In genomic region chr10:86313621-86314041, GRCh38 we compare ENCODE assay signal across 32 cellular contexts. TPM values are rescaled to one million over a fixed set of nuclear protein-coding genes. Genes with fewer than 3 reads are reported as not detected.
DNase-seq lines count a peak whose midpoint lies in the region; ATAC-seq and TF ChIP-seq lines count a peak whose summit lies in the region.
"Had no signal": no experiment of that assay in that cellular context is flagged by ENCODE, and none has a peak within 500 bp of the region (broad histone marks: within the 10 kb centered on the region; RNA-seq: fewer than 3 reads in every experiment).

No MANE protein-coding gene starts in this region.

- H3K4me3 Mint-ChIP-seq in nephron progenitor cell = no peak overlapping the region
- H3K4me3 Mint-ChIP-seq: activated naive CD4-positive, alpha-beta T cell treated with anti-CD3 and anti-CD28 coated beads, Interleukin-2, amount 10 ng/mL, durations not matched to agents 7 days and 5 days; activated T-helper 1 cell treated with anti-CD3 and anti-CD28 coated beads, Interleukin-12 subunit alpha, Interleukin-12 subunit beta, Interleukin-2, Interleukin-4 antibody, amounts not matched to agents 30 ng/mL and 10 ng/mL and 1 ng/mL, durations not matched to agents 14 hours and 24 hours and 36 hours; effector memory CD8-positive, alpha-beta T cell; neural crest cell had no signal

- H3K9me3 Mint-ChIP-seq in nephron progenitor cell = no peaks in the 10 kb centered on the region
- H3K9me3 Mint-ChIP-seq: activated naive CD4-positive, alpha-beta T cell treated with anti-CD3 and anti-CD28 coated beads, Interleukin-2, amount 10 ng/mL, durations not matched to agents 7 days and 5 days; activated T-helper 1 cell treated with anti-CD3 and anti-CD28 coated beads, Interleukin-12 subunit alpha, Interleukin-12 subunit beta, Interleukin-2, Interleukin-4 antibody, amounts not matched to agents 30 ng/mL and 10 ng/mL and 1 ng/mL, durations not matched to agents 14 hours and 24 hours and 36 hours; effector memory CD8-positive, alpha-beta T cell; neural crest cell had no signal

- H3K27ac Mint-ChIP-seq in nephron progenitor cell = no peak overlapping the region
- H3K27ac Mint-ChIP-seq: activated naive CD4-positive, alpha-beta T cell treated with anti-CD3 and anti-CD28 coated beads, Interleukin-2, amount 10 ng/mL, durations not matched to agents 7 days and 5 days; activated T-helper 1 cell treated with anti-CD3 and anti-CD28 coated beads, Interleukin-12 subunit alpha, Interleukin-12 subunit beta, Interleukin-2, Interleukin-4 antibody, amounts not matched to agents 30 ng/mL and 10 ng/mL and 1 ng/mL, durations not matched to agents 14 hours and 24 hours and 36 hours; effector memory CD8-positive, alpha-beta T cell had no signal

- H3K27me3 ChIP-seq in layer of hippocampus (ENCODE audit: control insufficient read depth, insufficient read depth, low read length) = no peaks in the 10 kb centered on the region
- no peaks in the 10 kb centered on the region for H3K27me3 ChIP-seq in sigmoid colon
- H3K27me3 ChIP-seq: BE2C, breast epithelium, colonic mucosa, SJSA1 had no signal

- TF ChIP-seq POLR2A in sigmoid colon (IDR thresholded peaks at IDR 0.05) = no peak

- ATAC-seq in GM18909 (IDR thresholded peaks at IDR 0.05; ENCODE audit: poor library complexity, unreplicated experiment) (no peak), left lobe of liver (no peak)
- ATAC-seq: effector memory CD8-positive, alpha-beta T cell had no signal

- DNase-seq in DMS79 treated with DMSO at 0.1 percent for 48 hours (lab: John Stamatoyannopoulos, UW) (peak; percentile 61), sigmoid colon (peak; percentile 40), islet precursor cell (no peak), left lobe of liver (ENCODE audit: low spot score) (no peak), nephron progenitor cell (no peak)
- DNase-seq: activated CD4-positive, alpha-beta T cell treated with anti-CD3 and anti-CD28 coated beads, Interleukin-2, amount 50 U/mL, for 4 hours; activated CD4-positive, CD25-positive, alpha-beta regulatory T cell; activated CD8-positive, alpha-beta memory T cell treated with anti-CD3 and anti-CD28 coated beads, Interleukin-2, amount 50 U/mL, for 4 hours; activated naive CD4-positive, alpha-beta T cell treated with anti-CD3 and anti-CD28 coated beads, Interleukin-2, amount 10 ng/mL, durations not matched to agents 7 days and 5 days; amniotic stem cell; colonic mucosa; DMS53; effector memory CD8-positive, alpha-beta T cell; foreskin fibroblast; GF-D8; HCEC 1CT; NCI-H1092; NCI-H2029; NCI-H226; NCI-H748 treated with DMSO at 0.1 percent for 48 hours; stimulated activated naive CD4-positive, alpha-beta T cell treated with Interleukin-2 at 50 U/mL for 16 hours had no signal

- intact Hi-C loops in sigmoid colon (cut with DNase I) = no loop called here

- H3K27ac ChIP-seq in angular gyrus (ENCODE audit: low read depth, low read length) (peak overlapping the region; percentile 67), layer of hippocampus (ENCODE audit: low read depth, low read length) (peak overlapping the region; percentile 92), sigmoid colon (no peak overlapping the region)
- H3K27ac ChIP-seq: breast epithelium, colonic mucosa, SJSA1 had no signal

- H3K9me3 ChIP-seq in sigmoid colon = no peaks in the 10 kb centered on the region
- H3K9me3 ChIP-seq: BE2C, breast epithelium, colonic mucosa, SJSA1 had no signal

- H3K36me3 ChIP-seq in sigmoid colon = no peaks in the 10 kb centered on the region
- H3K36me3 ChIP-seq: BE2C, breast epithelium, colonic mucosa, SJSA1 had no signal

- H3K27me3 Mint-ChIP-seq in nephron progenitor cell (ENCODE audit: low read depth, poor library complexity) = peaks cover 16% of the 10 kb centered on the region

- H3K36me3 Mint-ChIP-seq in nephron progenitor cell (ENCODE audit: low read depth) = no peaks in the 10 kb centered on the region
- H3K36me3 Mint-ChIP-seq: activated naive CD4-positive, alpha-beta T cell treated with anti-CD3 and anti-CD28 coated beads, Interleukin-2, amount 10 ng/mL, durations not matched to agents 7 days and 5 days had no signal

- H3K4me1 ChIP-seq in sigmoid colon = no peaks in the 10 kb centered on the region
- H3K4me1 ChIP-seq: breast epithelium, colonic mucosa, SJSA1 had no signal

- no peak for TF ChIP-seq EP300 in sigmoid colon (IDR thresholded peaks at IDR 0.05)

- TF ChIP-seq CTCF in sigmoid colon (IDR thresholded peaks at IDR 0.05) = no peak
- no peak for TF ChIP-seq CTCF in nephron progenitor cell (IDR thresholded peaks at IDR 0.05)

- 77 to 82% methylated on average over 10 of the region's 10 CpGs for WGBS in sigmoid colon, 2 donors

- no peak overlapping the region for H3K4me3 ChIP-seq in sigmoid colon
- H3K4me3 ChIP-seq: breast epithelium, colonic mucosa, lung, SJSA1 had no signal

- H3K4me1 Mint-ChIP-seq in nephron progenitor cell = peaks cover 17% of the 10 kb centered on the region
- H3K4me1 Mint-ChIP-seq: activated naive CD4-positive, alpha-beta T cell treated with anti-CD3 and anti-CD28 coated beads, Interleukin-2, amount 10 ng/mL, durations not matched to agents 7 days and 5 days had no signal

RNA-seq across cellular contexts. Expression of gene GRID1, which starts 53.0 kb away (rescaled TPM):
- total RNA-seq in sigmoid colon (1 to 10 TPM in 3 of 4 donors, under 1 TPM in 1; 0.66 to 4.7 (median 1.5) TPM), left lobe of liver (0.58 TPM)
- 1 to 10 TPM in 1 of 3 donors, not detected in 2; 1.1 TPM for polyA plus RNA-seq in sigmoid colon
- total RNA-seq: activated T-helper 1 cell treated with anti-CD3 and anti-CD28 coated beads, Interleukin-12 subunit alpha, Interleukin-12 subunit beta, Interleukin-2, Interleukin-4 antibody, amounts not matched to agents 30 ng/mL and 10 ng/mL and 1 ng/mL, durations not matched to agents 14 hours and 24 hours and 36 hours; pulmonary artery endothelial cell; RPMI7951 had no signal

Comparison
In these comparisons a context has a peak if more than half of its experiments do, and no peak if none do; other contexts are left out.
1. DNase-seq: peak in DMS79 treated with DMSO at 0.1 percent for 48 hours (single experiment) and sigmoid colon (single experiment); none in islet precursor cell (single experiment), left lobe of liver (single experiment) and nephron progenitor cell (single experiment).
2. H3K27ac ChIP-seq: peak in angular gyrus (single experiment) and layer of hippocampus (single experiment); none in sigmoid colon (0 of 4).